ENCODE assay signal across 20 cellular contexts in genomic region chr4:152112116-152112515, GRCh38.
"Had no signal": no experiment of that assay in that cellular context is flagged by ENCODE, and none has a peak within 500 bp of the region (broad histone marks: within the 10 kb centered on the region; RNA-seq: fewer than 3 reads in every experiment).

No MANE protein-coding gene starts in this region.

- H3K36me3 ChIP-seq: gastrocnemius medialis, spleen had no signal

- H3K27ac Mint-ChIP-seq: activated T-cell treated with anti-CD3 and anti-CD28 coated beads, Interleukin-2, amount 50 U/mL, for 72 hours; brain; nephron; stimulated activated naive B cell treated with anti-CD40 and anti-IgM and Interleukin-4, amounts not matched to agents 10 μg/mL and 1 μg/mL and 100 μg/mL, for 72 hours had no signal

- H3K9me3 Mint-ChIP-seq: brain, nephron had no signal

- H3K4me3 Mint-ChIP-seq: activated naive CD8-positive, alpha-beta T cell treated with anti-CD3 and anti-CD28 coated beads, Interleukin-2, amount 50 U/mL, for 24 hours; activated T-cell treated with anti-CD3 and anti-CD28 coated beads, Interleukin-2, amount 50 U/mL, for 72 hours; brain; nephron; stimulated activated naive B cell treated with anti-CD40 and anti-IgM and Interleukin-4, amounts not matched to agents 10 μg/mL and 1 μg/mL and 100 μg/mL, for 72 hours had no signal

- H3K36me3 Mint-ChIP-seq: brain; stimulated activated naive B cell treated with anti-CD40 and anti-IgM and Interleukin-4, amounts not matched to agents 10 μg/mL and 1 μg/mL and 100 μg/mL, for 72 hours had no signal

- H3K27me3 Mint-ChIP-seq: activated naive CD8-positive, alpha-beta T cell treated with anti-CD3 and anti-CD28 coated beads, Interleukin-2, amount 50 U/mL, for 24 hours had no signal

- H3K4me3 ChIP-seq: gastrocnemius medialis, spleen had no signal

- H3K27me3 ChIP-seq: gastrocnemius medialis, spleen had no signal

- H3K4me2 ChIP-seq: SK-N-SH had no signal

- H3K27ac ChIP-seq: gastrocnemius medialis, spleen had no signal

- DNase-seq: activated CD4-positive, alpha-beta T cell treated with anti-CD3 and anti-CD28 coated beads, Interleukin-2, amount 50 U/mL, for 1 hour; activated CD4-positive, CD25-positive, alpha-beta regulatory T cell treated with anti-CD3 and anti-CD28 coated beads, Interleukin-2, amount 50 U/mL, for 72 hours; activated CD8-positive, alpha-beta memory T cell treated with anti-CD3 and anti-CD28 coated beads, Interleukin-2, amount 50 U/mL, for 4 hours; activated gamma-delta T cell; activated naive CD8-positive, alpha-beta T cell treated with anti-CD3 and anti-CD28 coated beads, Interleukin-2, amount 50 U/mL, for 24 hours; activated T-cell treated with anti-CD3 and anti-CD28 coated beads, Interleukin-2, amount 50 U/mL, for 72 hours; anterior cingulate cortex; caudate nucleus; gastrocnemius medialis; head of caudate nucleus; kidney glomerular epithelial cell; mesendoderm; nucleus accumbens; retina; SK-N-SH; spleen; stimulated activated CD4-positive, alpha-beta T cell treated with anti-CD3 and anti-CD28 coated beads, Interleukin-4, amount 100 ng/mL, for 4 hours; stimulated activated naive B cell treated with anti-CD40 and anti-IgM and Interleukin-4, amounts not matched to agents 10 μg/mL and 1 μg/mL and 100 μg/mL, for 72 hours had no signal

- ATAC-seq: gastrocnemius medialis had no signal

- H3K9ac ChIP-seq: SK-N-SH had no signal

- H3K9me3 ChIP-seq: gastrocnemius medialis, SK-N-SH, spleen had no signal
